In the genomic region with DNA sequence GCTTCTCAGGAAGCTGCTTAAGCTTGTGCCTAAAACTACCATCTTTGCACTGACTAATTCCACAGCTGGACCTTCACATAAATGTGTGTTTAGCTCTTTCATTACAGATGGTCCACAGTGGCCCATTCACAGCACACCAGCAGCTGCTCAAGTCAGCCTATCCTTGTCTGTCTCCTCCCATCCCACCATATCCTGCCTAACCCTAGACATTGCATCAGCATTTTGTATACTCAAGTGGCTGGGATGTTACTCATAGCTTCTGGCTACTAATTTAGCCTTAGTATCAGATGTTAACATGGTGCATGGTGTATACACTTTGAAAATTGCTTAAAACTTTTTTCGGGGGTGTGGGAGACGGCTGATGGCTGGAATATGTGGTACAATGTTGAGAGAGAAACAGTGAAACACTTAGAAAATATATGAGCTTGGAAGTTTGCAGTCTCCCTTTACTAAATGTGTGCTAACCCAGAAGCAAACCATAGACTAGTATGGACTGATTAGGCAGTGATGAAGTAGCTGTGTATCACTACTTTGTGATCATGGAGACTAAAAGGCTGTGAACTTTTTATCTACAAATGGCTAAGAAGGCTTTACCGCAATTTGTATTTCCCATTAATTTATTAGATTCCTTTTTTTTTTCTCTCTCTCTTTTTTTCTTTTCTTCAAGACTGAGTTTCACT, we compare ENCODE assay signal across 9 cellular contexts.
DNase-seq lines count a peak whose midpoint lies in the region; ATAC-seq and TF ChIP-seq lines count a peak whose summit lies in the region.
"Had no signal": no experiment of that assay in that cellular context is flagged by ENCODE, and none has a peak within 500 bp of the region (broad histone marks: within the 10 kb centered on the region; RNA-seq: fewer than 3 reads in every experiment).

No MANE protein-coding gene starts in this region.

- no peak overlapping the region for H3K4me3 ChIP-seq in mucosa of descending colon
- H3K4me3 ChIP-seq: pancreas had no signal

- intact Hi-C loops in mucosa of descending colon (cut with DNase I, micrococcal nuclease) = no loop called here

- TF ChIP-seq CTCF in mucosa of descending colon (IDR thresholded peaks at IDR 0.05) = no peak

- peak; percentile 22 for DNase-seq in Caki2 (ENCODE audit: low read depth)
- peak; percentile 75 for DNase-seq in HS-5 (ENCODE audit: low read depth)
- peak; percentile 8 for DNase-seq in brain pericyte (ENCODE audit: low read depth, low spot score)
- no peak for DNase-seq in mucosa of descending colon
- no peak for DNase-seq in HEK293T (ENCODE audit: extremely low spot score)
- DNase-seq in NCI-H524 treated with DMSO at 0.1 percent for 48 hours (lab: John Stamatoyannopoulos, UW) = no peak
- no peak for DNase-seq in NCI-H774 (lab: John Stamatoyannopoulos, UW)
- DNase-seq: pancreas had no signal

- H3K4me1 ChIP-seq in mucosa of descending colon (ENCODE audit: low read depth) = no peaks in the 10 kb centered on the region
- H3K4me1 ChIP-seq: pancreas had no signal

- CTCF ChIA-PET in HEK293T (lab: Yijun Ruan, JAX) = interaction anchor here (0.6 to 1.4 kb wide), 3 partner anchors 15 to 294 kb away, joined by 3 to 5 read pairs (median 3); no protein-coding TSS in a partner anchor

- POLR2A ChIA-PET in HEK293T (lab: Yijun Ruan, JAX) = no interaction called here

- H3K36me3 ChIP-seq in mucosa of descending colon (ENCODE audit: low read depth) = peaks cover 5% of the 10 kb centered on the region

- peak; percentile 40 for ATAC-seq in mucosa of descending colon
- no peak for ATAC-seq in HG03175 (IDR thresholded peaks at IDR 0.05; ENCODE audit: unreplicated experiment)

- in situ Hi-C loops in Caki2 (cut with HindIII; ENCODE audit: low pct_unique_long_range_greater_than_20kb, low sequenced_read_pairs) = no loop called here

- no peaks in the 10 kb centered on the region for H3K9me3 ChIP-seq in mucosa of descending colon
- H3K9me3 ChIP-seq: pancreas had no signal

TF ChIP-seq in HEK293T, 16 proteins besides CTCF, POLR2A, EP300 and RAD21:
- TF ChIP-seq ELF4 (IDR thresholded peaks at IDR 0.05) (no peak), NFRKB (IDR thresholded peaks at IDR 0.05) (no peak), TARDBP (IDR thresholded peaks at IDR 0.05) (no peak), FOXA1 (IDR thresholded peaks at IDR 0.05) (no peak), HDGF (IDR thresholded peaks at IDR 0.05; ENCODE audit: borderline replicate concordance) (no peak)

Comparison
In these comparisons a context has a peak if more than half of its experiments do, and no peak if none do; other contexts are left out.
1. DNase-seq: peak in Caki2 (single experiment), HS-5 (single experiment) and brain pericyte (single experiment); none in mucosa of descending colon (0 of 3), HEK293T (single experiment), NCI-H524 treated with DMSO at 0.1 percent for 48 hours (single experiment) and NCI-H774 (single experiment).